Comparison of ENCODE assay signal across 8 cellular contexts in the genomic region with DNA sequence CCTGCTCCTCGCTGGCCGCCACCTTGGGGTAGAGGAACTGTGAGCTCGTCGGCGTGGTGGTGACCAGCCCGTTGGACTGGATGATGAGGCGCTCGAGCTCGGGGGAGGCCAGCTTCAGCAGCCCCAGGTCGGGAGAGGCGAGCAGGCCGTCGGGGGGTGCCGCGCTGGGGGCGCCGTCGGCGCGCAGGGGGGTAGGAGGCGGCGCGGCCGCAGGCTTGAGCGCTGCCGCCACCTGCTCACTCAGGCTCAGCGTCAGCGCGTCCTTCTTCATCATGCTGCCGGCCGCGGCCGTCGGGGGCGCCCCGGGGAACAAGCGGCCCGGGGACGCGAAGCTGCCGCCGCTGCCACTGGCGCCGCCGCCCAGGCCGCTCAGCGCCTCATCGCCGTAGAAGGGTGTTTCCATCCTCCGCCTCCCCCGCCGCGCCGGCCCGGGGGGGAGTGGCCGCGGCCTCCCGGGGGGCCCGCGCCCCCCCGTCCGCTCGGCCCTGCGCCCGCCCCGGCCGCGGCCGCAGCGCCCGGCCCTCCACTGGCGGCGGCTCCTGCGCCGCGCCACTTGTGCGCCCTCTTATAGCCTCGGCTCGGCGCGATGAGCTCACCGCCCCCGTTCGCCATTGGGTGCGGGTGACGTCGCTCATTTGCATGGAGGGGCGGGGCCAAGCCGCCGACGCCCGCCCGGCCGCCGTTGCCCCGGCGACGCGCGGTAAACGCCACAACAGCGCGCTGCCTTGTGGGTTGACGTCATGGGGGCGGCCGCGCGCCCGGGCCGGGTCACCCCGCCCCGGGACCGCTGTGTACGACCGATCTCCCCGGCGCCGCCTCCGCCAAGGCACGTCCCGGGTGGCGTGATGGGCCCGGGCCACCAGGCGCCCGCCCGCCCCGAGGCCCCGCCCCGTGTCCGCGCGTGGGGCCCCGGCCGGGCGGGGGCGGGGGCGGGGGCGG. TPM values are rescaled to one million over a fixed set of nuclear protein-coding genes. Genes with fewer than 3 reads are reported as not detected.
A peak's percentile ranks its signal among the peaks of the same experiment; 100 is the strongest.
DNase-seq lines count a peak whose midpoint lies in the region; ATAC-seq and TF ChIP-seq lines count a peak whose summit lies in the region.

A gene (minus strand): TSS at position 541 of the 939 bp plus-strand sequence. CDS start 138 bp downstream, at position 403.

- no peaks in the 10 kb centered on the region for H3K9me3 ChIP-seq in muscle layer of duodenum (ENCODE audit: control insufficient read depth in 1 of 2, low read length in 2 of 2)

- peak; percentile 89 for DNase-seq in DMS79 treated with DMSO at 0.1 percent for 48 hours (lab: John Stamatoyannopoulos, UW)
- peak; percentile 93 for DNase-seq in KG1 (lab: John Stamatoyannopoulos, UW)
- DNase-seq in activated T-cell treated with anti-CD3 and anti-CD28 coated beads, Interleukin-2, amount 50 U/mL, for 48 hours, result peak; percentile 95 to 98
- peak; percentile 83 for DNase-seq in stimulated activated CD8-positive, alpha-beta memory T cell treated with anti-CD3 and anti-CD28 coated beads, Interleukin-7, amount 100 ng/mL, for 24 hours (ENCODE audit: low read depth)

- peak; percentile 67 for ATAC-seq in GM21723 (IDR thresholded peaks at IDR 0.05; ENCODE audit: unreplicated experiment)
- peak; percentile 85 for ATAC-seq in esophagus mucosa

- H3K27me3 ChIP-seq in muscle layer of duodenum (ENCODE audit: low read depth, low read length), result no peaks in the 10 kb centered on the region

- H3K4me3 ChIP-seq in muscle layer of duodenum (ENCODE audit: low read depth in 1 of 2, low read length in 2 of 2), result peak within 1 kb of the TSS; percentile 84 to 98

- H3K36me3 ChIP-seq in muscle layer of duodenum (ENCODE audit: control insufficient read depth in 1 of 2, insufficient read depth in 2 of 2, low read length in 2 of 2), result peaks cover 11 to 16% of the 10 kb centered on the region in 2 donors

- H3K4me1 ChIP-seq in muscle layer of duodenum (ENCODE audit: control insufficient read depth in 1 of 2, insufficient read depth in 2 of 2, low read length in 2 of 2), result peaks cover 18 to 39% of the 10 kb centered on the region in 2 donors

- H3K27ac ChIP-seq in muscle layer of duodenum (ENCODE audit: low read length), result peak within 1 kb of the TSS; percentile 99

TF ChIP-seq in PFSK-1, 5 proteins besides CTCF, POLR2A, EP300 and RAD21:
- peak; percentile 88 for TF ChIP-seq TAF1 (IDR thresholded peaks at IDR 0.05; ENCODE audit: borderline replicate concordance, insufficient read depth, low read length)
- TF ChIP-seq FOXP2 (optimal IDR thresholded peaks at IDR 0.05; ENCODE audit: borderline replicate concordance, extremely low read depth, extremely low read length, insufficient read depth), result peak; percentile 100
- TF ChIP-seq SIN3A (IDR thresholded peaks at IDR 0.05; ENCODE audit: borderline replicate concordance, insufficient read depth, low read length), result peak; percentile 19; the same call in 1 of the 2 replicates
- TF ChIP-seq, protein P1, sequence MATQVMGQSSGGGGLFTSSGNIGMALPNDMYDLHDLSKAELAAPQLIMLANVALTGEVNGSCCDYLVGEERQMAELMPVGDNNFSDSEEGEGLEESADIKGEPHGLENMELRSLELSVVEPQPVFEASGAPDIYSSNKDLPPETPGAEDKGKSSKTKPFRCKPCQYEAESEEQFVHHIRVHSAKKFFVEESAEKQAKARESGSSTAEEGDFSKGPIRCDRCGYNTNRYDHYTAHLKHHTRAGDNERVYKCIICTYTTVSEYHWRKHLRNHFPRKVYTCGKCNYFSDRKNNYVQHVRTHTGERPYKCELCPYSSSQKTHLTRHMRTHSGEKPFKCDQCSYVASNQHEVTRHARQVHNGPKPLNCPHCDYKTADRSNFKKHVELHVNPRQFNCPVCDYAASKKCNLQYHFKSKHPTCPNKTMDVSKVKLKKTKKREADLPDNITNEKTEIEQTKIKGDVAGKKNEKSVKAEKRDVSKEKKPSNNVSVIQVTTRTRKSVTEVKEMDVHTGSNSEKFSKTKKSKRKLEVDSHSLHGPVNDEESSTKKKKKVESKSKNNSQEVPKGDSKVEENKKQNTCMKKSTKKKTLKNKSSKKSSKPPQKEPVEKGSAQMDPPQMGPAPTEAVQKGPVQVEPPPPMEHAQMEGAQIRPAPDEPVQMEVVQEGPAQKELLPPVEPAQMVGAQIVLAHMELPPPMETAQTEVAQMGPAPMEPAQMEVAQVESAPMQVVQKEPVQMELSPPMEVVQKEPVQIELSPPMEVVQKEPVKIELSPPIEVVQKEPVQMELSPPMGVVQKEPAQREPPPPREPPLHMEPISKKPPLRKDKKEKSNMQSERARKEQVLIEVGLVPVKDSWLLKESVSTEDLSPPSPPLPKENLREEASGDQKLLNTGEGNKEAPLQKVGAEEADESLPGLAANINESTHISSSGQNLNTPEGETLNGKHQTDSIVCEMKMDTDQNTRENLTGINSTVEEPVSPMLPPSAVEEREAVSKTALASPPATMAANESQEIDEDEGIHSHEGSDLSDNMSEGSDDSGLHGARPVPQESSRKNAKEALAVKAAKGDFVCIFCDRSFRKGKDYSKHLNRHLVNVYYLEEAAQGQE (IDR thresholded peaks at IDR 0.05; ENCODE audit: insufficient read depth in 1 of 2, low read depth in 2 of 2, low read length in 2 of 2), result peak in 1 of 2 experiments; percentile 42; a peak in 1 of 4 replicates
- TF ChIP-seq POLR2AphosphoS5 (IDR thresholded peaks at IDR 0.05; ENCODE audit: low read depth, low read length), result peak; percentile 79

RNA-seq across cellular contexts. Expression of the gene that starts here (rescaled TPM):
- 185 TPM for polyA plus RNA-seq in PFSK-1 (2012; ENCODE audit: insufficient read length, low read depth)
- total RNA-seq in esophagus mucosa, result 61.5 TPM

Comparison
In these comparisons a context has a peak if more than half of its experiments do, and no peak if none do; other contexts are left out.
1. Peak in every context shown above with its lines: DNase-seq, ATAC-seq, H3K4me3 ChIP-seq and H3K27ac ChIP-seq.